In the genomic region with DNA sequence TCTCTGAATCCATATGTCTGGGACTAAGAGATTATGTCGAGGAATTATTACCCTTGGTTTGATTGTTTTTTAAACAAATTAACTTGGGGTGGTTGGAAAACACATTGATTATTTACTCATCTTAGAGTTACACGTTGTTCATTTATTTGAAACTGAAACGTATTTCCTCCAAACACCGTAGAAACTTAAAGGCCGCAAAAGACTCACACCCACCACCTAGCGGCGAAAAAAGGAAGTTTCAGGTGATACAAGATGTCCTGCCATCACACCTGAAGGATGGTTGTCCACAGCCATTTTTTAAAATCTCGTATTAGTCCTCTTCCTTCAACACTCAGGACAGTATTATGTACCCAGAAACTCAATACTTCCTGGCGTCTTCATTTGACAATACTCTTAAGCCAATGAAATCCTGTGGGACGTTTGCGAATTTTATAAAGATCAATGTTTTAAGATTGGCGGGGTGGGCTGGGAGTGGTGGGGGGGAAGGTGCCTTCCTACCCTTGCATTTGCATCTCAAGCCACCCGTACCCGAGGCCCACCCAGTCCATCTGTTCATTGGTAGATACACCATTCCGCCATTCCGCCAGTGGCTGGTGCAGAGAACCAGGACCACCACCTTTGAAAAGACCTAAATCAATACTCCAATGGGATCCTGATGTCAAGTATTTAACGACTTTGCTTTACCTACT, we compare ENCODE assay signal across 8 cellular contexts. TPM values are rescaled to one million over a fixed set of nuclear protein-coding genes. Genes with fewer than 3 reads are reported as not detected.
DNase-seq lines count a peak whose midpoint lies in the region; ATAC-seq lines count a peak whose summit lies in the region.

No MANE protein-coding gene starts in this region.

- ATAC-seq in GM18861 (IDR thresholded peaks at IDR 0.05; ENCODE audit: unreplicated experiment) (peak; percentile 29), HG03342 (IDR thresholded peaks at IDR 0.05; ENCODE audit: unreplicated experiment) (no peak)

- peak; percentile 33 for DNase-seq in AG08395 (ENCODE audit: low spot score)
- DNase-seq in NCI-H2227 (lab: John Stamatoyannopoulos, UW; ENCODE audit: unreplicated experiment), result peak; percentile 73
- peak; percentile 83 to 85 for DNase-seq in activated CD4-positive, alpha-beta T cell treated with anti-CD3 and anti-CD28 coated beads, Interleukin-2, amount 50 U/mL, for 4 hours
- peak; percentile 74 for DNase-seq in effector CD4-positive, alpha-beta T cell
- peak; percentile 65 for DNase-seq in myocyte (ENCODE audit: low read depth)
- DNase-seq in stimulated activated CD8-positive, alpha-beta memory T cell treated with anti-CD3 and anti-CD28 coated beads, Interleukin-7, amount 100 ng/mL, for 4 hours (ENCODE audit: low read depth in 2 of 2), result peak; percentile 60 to 75

RNA-seq across cellular contexts. Expression of a gene that starts 1.4 kb away (rescaled TPM):
- 15.6 and 16.8 TPM in 2 replicates for total RNA-seq in myocyte
- polyA plus RNA-seq in myocyte (2012), result 3.2 TPM

Comparison
In these comparisons a context has a peak if more than half of its experiments do, and no peak if none do; other contexts are left out.
1. DNase-seq: peak in every context shown above with its lines; median percentile 84 in activated CD4-positive, alpha-beta T cell treated with anti-CD3 and anti-CD28 coated beads, Interleukin-2, amount 50 U/mL, for 4 hours; 74 in effector CD4-positive, alpha-beta T cell; 73 in NCI-H2227; 68 in stimulated activated CD8-positive, alpha-beta memory T cell treated with anti-CD3 and anti-CD28 coated beads, Interleukin-7, amount 100 ng/mL, for 4 hours; 65 in myocyte; 33 in AG08395.